1 cellular context compared by ENCODE assay signal in genomic region chr1:47887060-47887851, GRCh38.
TF ChIP-seq lines count a peak whose summit lies in the region.

No MANE protein-coding gene starts in this region.

TF ChIP-seq in WTC11, 78 proteins besides CTCF, POLR2A, EP300 and RAD21 (continued from another document):
- TF ChIP-seq, protein P1, sequence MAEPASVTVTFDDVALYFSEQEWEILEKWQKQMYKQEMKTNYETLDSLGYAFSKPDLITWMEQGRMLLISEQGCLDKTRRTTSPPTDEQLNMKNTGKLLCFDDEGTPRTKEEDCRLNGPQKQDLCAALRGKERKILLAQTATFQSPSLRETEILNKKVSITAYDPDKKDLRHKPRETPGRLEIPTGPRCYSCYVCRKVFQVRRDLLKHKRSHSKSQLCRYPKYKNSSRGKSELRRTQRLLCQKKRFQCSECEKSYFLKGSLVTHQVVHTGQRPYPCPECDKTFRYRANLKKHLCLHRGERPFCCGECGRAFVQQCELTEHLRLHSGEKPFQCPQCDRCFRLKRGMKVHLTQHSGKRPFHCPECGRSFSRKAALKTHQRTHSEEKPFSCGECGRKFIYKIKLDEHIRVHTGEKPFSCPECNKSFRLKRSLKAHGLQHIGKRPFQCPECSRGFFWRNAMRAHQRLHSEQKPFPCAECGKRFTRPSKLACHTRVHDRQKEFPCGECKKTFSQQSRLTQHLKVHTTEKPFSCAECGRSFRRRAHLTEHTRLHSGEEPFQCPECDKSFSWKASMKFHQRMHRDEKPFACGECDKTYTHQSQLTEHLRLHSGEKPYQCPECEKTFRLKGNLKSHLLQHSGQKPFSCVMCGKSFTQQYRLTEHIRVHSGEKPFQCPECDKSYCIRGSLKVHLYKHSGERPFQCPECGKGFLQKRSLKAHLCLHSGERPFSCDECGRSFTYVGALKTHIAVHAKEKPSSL (CRISPR knock-in tag; conservative IDR thresholded peaks at IDR 0.05): no peak
- TF ChIP-seq FOXJ3 (CRISPR knock-in tag; IDR thresholded peaks at IDR 0.05; ENCODE audit: borderline replicate concordance) (no peak), ZBTB43 (CRISPR knock-in tag; IDR thresholded peaks at IDR 0.05) (no peak), MXD4 (CRISPR knock-in tag; IDR thresholded peaks at IDR 0.05; ENCODE audit: borderline replicate concordance) (no peak), ZNF281 (CRISPR knock-in tag; IDR thresholded peaks at IDR 0.05) (no peak), GRHL2 (CRISPR knock-in tag; IDR thresholded peaks at IDR 0.05; ENCODE audit: insufficient replicate concordance, severe bottlenecking) (no peak), ZNF317 (CRISPR knock-in tag; IDR thresholded peaks at IDR 0.05; ENCODE audit: borderline replicate concordance, low read depth) (no peak), OVOL2 (CRISPR knock-in tag; IDR thresholded peaks at IDR 0.05; ENCODE audit: borderline replicate concordance) (no peak), GTF2I (CRISPR knock-in tag; conservative IDR thresholded peaks at IDR 0.05) (no peak), ZNF263 (CRISPR knock-in tag; IDR thresholded peaks at IDR 0.05; ENCODE audit: low read depth) (no peak), TEAD1 (CRISPR knock-in tag; IDR thresholded peaks at IDR 0.05) (no peak), TP53 (CRISPR knock-in tag; IDR thresholded peaks at IDR 0.05) (no peak), ATF1 (CRISPR knock-in tag; IDR thresholded peaks at IDR 0.05) (no peak)
- TF ChIP-seq, protein P2, sequence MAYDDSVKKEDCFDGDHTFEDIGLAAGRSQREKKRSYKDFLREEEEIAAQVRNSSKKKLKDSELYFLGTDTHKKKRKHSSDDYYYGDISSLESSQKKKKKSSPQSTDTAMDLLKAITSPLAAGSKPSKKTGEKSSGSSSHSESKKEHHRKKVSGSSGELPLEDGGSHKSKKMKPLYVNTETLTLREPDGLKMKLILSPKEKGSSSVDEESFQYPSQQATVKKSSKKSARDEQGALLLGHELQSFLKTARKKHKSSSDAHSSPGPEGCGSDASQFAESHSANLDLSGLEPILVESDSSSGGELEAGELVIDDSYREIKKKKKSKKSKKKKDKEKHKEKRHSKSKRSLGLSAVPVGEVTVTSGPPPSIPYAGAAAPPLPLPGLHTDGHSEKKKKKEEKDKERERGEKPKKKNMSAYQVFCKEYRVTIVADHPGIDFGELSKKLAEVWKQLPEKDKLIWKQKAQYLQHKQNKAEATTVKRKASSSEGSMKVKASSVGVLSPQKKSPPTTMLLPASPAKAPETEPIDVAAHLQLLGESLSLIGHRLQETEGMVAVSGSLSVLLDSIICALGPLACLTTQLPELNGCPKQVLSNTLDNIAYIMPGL (CRISPR knock-in tag; IDR thresholded peaks at IDR 0.05): no peak
